In the genomic region with DNA sequence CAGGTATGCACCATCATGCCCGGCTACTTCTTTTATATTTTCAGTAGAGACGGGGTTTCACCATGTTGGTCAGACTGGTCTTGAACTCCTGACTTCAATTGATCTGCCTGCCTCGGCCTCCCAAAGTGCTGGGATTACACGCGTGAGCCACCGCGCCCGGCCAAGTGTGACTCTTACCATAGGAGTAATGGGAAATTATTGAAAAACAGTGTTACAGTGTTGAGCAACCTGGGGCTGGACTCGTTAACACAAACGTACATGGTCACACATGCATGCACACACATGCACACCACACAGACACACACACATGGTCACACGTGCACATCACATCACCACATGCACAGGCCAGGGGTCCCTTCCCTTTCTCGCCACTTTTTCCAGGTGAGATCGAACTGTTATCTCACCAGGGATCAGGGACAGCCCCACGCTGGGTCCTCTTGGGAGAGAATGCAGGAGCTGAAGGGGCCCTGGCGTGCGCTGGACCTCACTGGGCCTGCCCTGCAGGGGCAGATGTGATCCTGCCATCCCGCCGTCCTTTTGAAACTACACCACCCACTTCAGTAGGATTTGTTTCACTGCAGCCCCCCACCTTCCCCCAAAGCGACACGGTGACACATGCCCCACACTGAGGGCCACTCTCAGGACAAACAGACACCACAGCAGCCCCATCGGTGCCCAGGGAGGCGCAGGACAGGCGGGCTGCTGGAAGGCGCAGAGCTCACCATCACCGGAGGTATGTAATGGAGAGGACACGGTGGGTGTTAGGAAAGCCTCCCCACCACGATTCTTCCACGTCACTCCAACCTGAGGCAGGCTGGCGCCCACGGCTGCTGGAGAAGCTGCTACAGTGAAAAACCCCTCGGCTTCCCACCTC, we compare ENCODE assay signal across 20 cellular contexts. TPM values are rescaled to one million over a fixed set of nuclear protein-coding genes. Genes with fewer than 3 reads are reported as not detected.
"Had no signal": no experiment of that assay in that cellular context is flagged by ENCODE, and none has a peak within 500 bp of the region (broad histone marks: within the 10 kb centered on the region; RNA-seq: fewer than 3 reads in every experiment).

No MANE protein-coding gene starts in this region.

- H3K36me3 ChIP-seq: pancreas, spleen, thyroid gland, vagina had no signal

- H3K4me1 ChIP-seq: lower lobe of right lung, pancreas, spleen had no signal

- H3K4me3 ChIP-seq: lower lobe of right lung, pancreas, spleen, thyroid gland, vagina had no signal

- H3K27me3 ChIP-seq: pancreas, thyroid gland, vagina had no signal

- ATAC-seq: activated naive CD4-positive, alpha-beta T cell treated with anti-CD3 and anti-CD28 coated beads, Interleukin-2, amount 50 U/mL, for 72 hours; lower lobe of right lung; pancreas; sciatic nerve; T-cell; WTC11 had no signal

- H3K9me3 ChIP-seq: lower lobe of right lung, pancreas, thyroid gland, vagina had no signal

- H3K27ac ChIP-seq: lower lobe of right lung, pancreas, spleen, thyroid gland, vagina had no signal

- DNase-seq: activated CD4-positive, alpha-beta memory T cell treated with anti-CD3 and anti-CD28 coated beads for 36 hours; activated CD4-positive, alpha-beta T cell treated with anti-CD3 and anti-CD28 coated beads for 4 hours; activated gamma-delta T cell treated with Interleukin-2 at 50 U/mL for 16 hours; activated T-cell treated with anti-CD3 and anti-CD28 coated beads for 4 hours; effector memory CD8-positive, alpha-beta T cell; left cardiac atrium; lower lobe of right lung; pancreas; spleen; stimulated activated CD8-positive, alpha-beta memory T cell treated with anti-CD3 and anti-CD28 coated beads, Interleukin-4, amount 100 ng/mL, for 48 hours; stimulated activated naive CD4-positive, alpha-beta T cell treated with Interleukin-2 at 50 U/mL for 16 hours; thyroid gland had no signal

RNA-seq across cellular contexts. Expression of a gene that starts 11.5 kb away (rescaled TPM):
- total RNA-seq: activated CD4-positive, alpha-beta memory T cell treated with anti-CD3 and anti-CD28 coated beads for 36 hours; activated naive CD4-positive, alpha-beta T cell treated with anti-CD3 and anti-CD28 coated beads, Interleukin-2, amount 50 U/mL, for 72 hours; activated T-helper 1 cell treated with anti-CD3 and anti-CD28 coated beads, Interleukin-12 subunit alpha, Interleukin-12 subunit beta, Interleukin-2, Interleukin-4 antibody, amounts not matched to agents 30 ng/mL and 10 ng/mL and 1 ng/mL, durations not matched to agents 14 hours and 24 hours and 36 hours; fibroblast of villous mesenchyme; myocyte; T-cell; vagina had no signal
- polyA plus RNA-seq: pancreas, spleen had no signal
